ENCODE assay signal across 1 cellular context in the genomic region with DNA sequence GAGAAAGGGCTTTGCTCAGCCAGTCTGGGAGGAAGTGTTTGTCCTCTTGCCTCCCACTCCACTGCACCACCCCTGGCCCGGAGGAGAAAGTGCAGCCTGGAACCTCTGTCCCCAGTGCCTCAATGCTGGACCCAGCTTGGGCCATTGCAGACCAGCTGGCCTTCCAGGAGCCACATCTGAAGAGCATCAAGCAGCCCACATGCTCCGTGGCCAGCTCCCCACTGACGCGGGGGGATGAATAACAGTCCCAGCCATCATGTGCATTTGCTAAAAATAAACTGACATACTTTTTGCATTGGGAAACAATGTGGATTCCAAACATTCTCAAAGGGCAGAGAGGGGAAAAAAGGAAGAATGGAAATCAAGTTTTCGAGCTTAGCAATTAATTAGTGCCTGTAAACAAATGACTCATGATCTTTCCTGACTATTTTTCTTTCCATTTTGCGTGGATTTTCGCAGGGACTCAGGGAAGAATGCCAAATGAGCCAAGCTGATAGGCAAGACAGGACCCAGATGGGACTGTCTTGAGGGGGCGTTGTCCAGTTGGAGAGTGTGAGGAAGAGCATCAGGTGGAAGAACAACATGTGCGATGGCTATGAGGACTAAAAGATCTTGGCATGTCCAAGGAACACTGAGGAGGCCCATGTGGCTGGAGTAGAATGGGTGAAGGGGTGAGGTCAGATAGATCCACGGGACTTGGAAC.
A peak's percentile ranks its signal among the peaks of the same experiment; 100 is the strongest.
TF ChIP-seq lines count a peak whose summit lies in the region.

No MANE protein-coding gene starts in this region.

TF ChIP-seq in IMR-90, 13 proteins besides CTCF, POLR2A, EP300 and RAD21 (continued from another document):
- no peak for TF ChIP-seq ELK1 (IDR thresholded peaks at IDR 0.05; ENCODE audit: borderline replicate concordance, low read depth, low read length)
- no peak for TF ChIP-seq RFX5 (IDR thresholded peaks at IDR 0.05; ENCODE audit: low read depth, low read length)
- TF ChIP-seq MXI1 (IDR thresholded peaks at IDR 0.05; ENCODE audit: borderline replicate concordance, low read depth, low read length): peak; percentile 75; the same call in 1 of the 2 replicates
- TF ChIP-seq FOS (IDR thresholded peaks at IDR 0.05; ENCODE audit: low read depth, low read length): peak; percentile 88
- peak; percentile 48; the same call in 1 of the 2 replicates for TF ChIP-seq MAZ (IDR thresholded peaks at IDR 0.05; ENCODE audit: borderline replicate concordance, low read depth, low read length)
